Comparison of ENCODE assay signal across 9 cellular contexts in the genomic region with DNA sequence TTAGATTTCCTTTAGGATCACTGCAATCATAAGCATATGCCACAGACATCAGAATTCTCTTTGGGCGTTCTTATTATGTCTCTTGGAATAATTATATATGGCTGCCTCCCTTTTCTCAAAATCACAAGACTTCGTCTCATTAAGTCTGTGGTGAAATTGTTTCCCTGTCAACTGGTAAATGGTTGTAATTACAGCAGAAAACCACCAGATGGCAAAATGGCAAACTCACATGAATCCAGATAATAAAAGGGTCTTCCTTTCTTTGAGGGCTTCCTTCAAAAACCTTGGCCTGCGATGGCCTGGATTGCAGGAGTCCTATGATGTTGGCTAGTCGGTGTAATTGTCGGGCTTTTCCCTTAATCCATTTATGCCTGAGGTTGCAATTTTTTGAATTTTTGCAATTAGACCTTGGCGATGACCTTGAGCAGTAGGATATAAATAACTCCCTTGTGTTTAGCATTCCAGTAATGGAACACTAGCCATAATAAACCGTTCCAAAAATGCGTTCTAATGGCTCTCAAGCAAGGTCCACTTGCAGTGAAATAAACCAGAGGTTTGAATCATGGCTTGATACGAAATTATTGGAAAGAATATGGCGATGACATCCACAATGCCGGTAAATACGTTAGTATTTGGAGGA.
DNase-seq lines count a peak whose midpoint lies in the region; ATAC-seq, FAIRE-seq and TF ChIP-seq lines count a peak whose summit lies in the region.
"Had no signal": no experiment of that assay in that cellular context is flagged by ENCODE, and none has a peak within 500 bp of the region (broad histone marks: within the 10 kb centered on the region; RNA-seq: fewer than 3 reads in every experiment).

No MANE protein-coding gene starts in this region.

- FAIRE-seq in small intestine (lab: Jason Lieb, UNC): no peak
- FAIRE-seq: colon had no signal

- peak; percentile 4 for DNase-seq in A172 (ENCODE audit: low spot score)
- DNase-seq in Jurkat, Clone E6-1 (ENCODE audit: low read depth, low spot score): peak; percentile 41
- peak; percentile 37 for DNase-seq in globus pallidus (ENCODE audit: low spot score)
- peak; percentile 11 for DNase-seq in small intestine
- DNase-seq in activated CD4-positive, CD25-positive, alpha-beta regulatory T cell (lab: John Stamatoyannopoulos, UW): no peak
- no peak for DNase-seq in DMS79 (lab: John Stamatoyannopoulos, UW)

- peak; percentile 62 for TF ChIP-seq CTCF in GM12873 (IDR thresholded peaks at IDR 0.05; ENCODE audit: insufficient read depth, low read depth, low read length, missing control alignments)

- H3K27me3 ChIP-seq in small intestine (ENCODE audit: control insufficient read depth in 2 of 2, insufficient read depth in 2 of 2, low read length in 2 of 2): no peaks in the 10 kb centered on the region

- no peaks in the 10 kb centered on the region for H3K9me3 ChIP-seq in small intestine (ENCODE audit: control insufficient read depth, low read depth)

- no peaks in the 10 kb centered on the region for H3K4me1 ChIP-seq in small intestine (ENCODE audit: control insufficient read depth in 2 of 2, insufficient read depth in 1 of 2, low read depth in 1 of 2, low read length in 1 of 2)

- H3K36me3 ChIP-seq in small intestine (ENCODE audit: control insufficient read depth in 2 of 2, insufficient read depth in 2 of 2, low read length in 2 of 2): no peaks in the 10 kb centered on the region

- 0 out of 3 replicates have a peak, but pooled peaks have one; percentile 19 for ATAC-seq in SK-N-SH treated with all-trans-retinoic acid at 6 μM for 48 hours

- no peak overlapping the region for H3K27ac ChIP-seq in small intestine (ENCODE audit: low read depth in 1 of 2, low read length in 1 of 2)

- no peak overlapping the region for H3K4me3 ChIP-seq in Jurkat, Clone E6-1 (ENCODE audit: low read length)
- H3K4me3 ChIP-seq in small intestine (ENCODE audit: low read depth in 1 of 2, low read length in 2 of 2): no peak overlapping the region

- 51 to 61% (median 60%) methylated on average over 12 of the region's 12 CpGs for WGBS in small intestine, 3 donors

TF ChIP-seq in SK-N-SH treated with all-trans-retinoic acid at 6 μM for 48 hours, 23 proteins besides CTCF, POLR2A, EP300 and RAD21:
- no peak for TF ChIP-seq ZNF70 (CRISPR knock-in tag; IDR thresholded peaks at IDR 0.05)
- no peak for TF ChIP-seq TCF4 (CRISPR knock-in tag; IDR thresholded peaks at IDR 0.05; ENCODE audit: borderline replicate concordance)
- no peak for TF ChIP-seq SNAI2 (CRISPR knock-in tag; IDR thresholded peaks at IDR 0.05)
- TF ChIP-seq ARNTL (CRISPR knock-in tag; IDR thresholded peaks at IDR 0.05; ENCODE audit: borderline replicate concordance, low read depth): no peak
- TF ChIP-seq OSR1 (CRISPR knock-in tag; IDR thresholded peaks at IDR 0.05): no peak
- no peak for TF ChIP-seq GLIS3 (CRISPR knock-in tag; IDR thresholded peaks at IDR 0.05)
- TF ChIP-seq ZC3H10 (CRISPR knock-in tag; IDR thresholded peaks at IDR 0.05): no peak
- no peak for TF ChIP-seq ZNF8 (CRISPR knock-in tag; IDR thresholded peaks at IDR 0.05)
- no peak for TF ChIP-seq BACH2 (CRISPR knock-in tag; IDR thresholded peaks at IDR 0.05; ENCODE audit: borderline replicate concordance)
- TF ChIP-seq ESRRG (CRISPR knock-in tag; IDR thresholded peaks at IDR 0.05): no peak

Comparison
In these comparisons a context has a peak if more than half of its experiments do, and no peak if none do; other contexts are left out.
1. DNase-seq: peak in A172 (single experiment), Jurkat, Clone E6-1 (single experiment), globus pallidus (single experiment) and small intestine (single experiment); none in activated CD4-positive, CD25-positive, alpha-beta regulatory T cell (0 of 4) and DMS79 (single experiment).